17 cellular contexts compared by ENCODE assay signal in genomic region chrX:72659726-72660125, GRCh38. TPM values are rescaled to one million over a fixed set of nuclear protein-coding genes. Genes with fewer than 3 reads are reported as not detected.
DNase-seq lines count a peak whose midpoint lies in the region; ATAC-seq, FAIRE-seq and TF ChIP-seq lines count a peak whose summit lies in the region.
"Had no signal": no experiment of that assay in that cellular context is flagged by ENCODE, and none has a peak within 500 bp of the region (broad histone marks: within the 10 kb centered on the region; RNA-seq: fewer than 3 reads in every experiment).

No MANE protein-coding gene starts in this region.

- intact Hi-C loops in left ventricle myocardium superior (cut with micrococcal nuclease) = no loop called here
- intact Hi-C loops in right cardiac atrium (cut with DNase I) = no loop called here

- ATAC-seq in left ventricle myocardium superior (peak; percentile 39), right cardiac atrium (no peak)

- peaks cover 10% of the 10 kb centered on the region for H3K79me2 ChIP-seq in MM.1S (ENCODE audit: low read length)

- DNase-seq in left ventricle myocardium superior (no peak), right cardiac atrium (no peak), NCI-H69 (lab: John Stamatoyannopoulos, UW) (peak; percentile 81), myocyte (ENCODE audit: low read depth) (peak; percentile 12), frontal cortex (ENCODE audit: low spot score in 2 of 2) (no peak), MM.1S (no peak)
- no peak for DNase-seq in activated CD4-positive, alpha-beta T cell treated with anti-CD3 and anti-CD28 coated beads for 4 hours
- DNase-seq: CD4-positive, alpha-beta memory T cell; DMS53; DND-41; EL; GM23248; HCEC 1CT had no signal

- no peak overlapping the region for H2AFZ ChIP-seq in MM.1S (ENCODE audit: low read length)
- H2AFZ ChIP-seq: GM23248 had no signal

- H4K20me1 ChIP-seq in MM.1S (ENCODE audit: insufficient read depth, low read length) = no peaks in the 10 kb centered on the region
- H4K20me1 ChIP-seq: BLaER1 had no signal

- H3K9ac ChIP-seq in MM.1S (ENCODE audit: low read length) = no peak overlapping the region
- H3K9ac ChIP-seq: BLaER1, GM23248 had no signal

- H3K9me3 ChIP-seq in right cardiac atrium (ENCODE audit: control insufficient read depth, low read length) (no peaks in the 10 kb centered on the region), MM.1S (replicated peaks; ENCODE audit: insufficient read depth, low read length) (no peaks in the 10 kb centered on the region)
- H3K9me3 ChIP-seq: BLaER1 had no signal

- TF ChIP-seq CTCF in MM.1S (IDR thresholded peaks at IDR 0.05; ENCODE audit: low read length) = no peak

- H3K4me1 ChIP-seq in right cardiac atrium (ENCODE audit: control insufficient read depth, insufficient read depth, low read length) = no peaks in the 10 kb centered on the region
- no peaks in the 10 kb centered on the region for H3K4me1 ChIP-seq in MM.1S (ENCODE audit: low read length)
- H3K4me1 ChIP-seq: BLaER1 had no signal

- no peak for FAIRE-seq in frontal cortex (lab: Jason Lieb, UNC)
- FAIRE-seq: GM12892 had no signal

- no peak overlapping the region for H3K4me2 ChIP-seq in MM.1S (ENCODE audit: low read depth, low read length)
- H3K4me2 ChIP-seq: BLaER1 had no signal

- H3K27ac ChIP-seq in right cardiac atrium (ENCODE audit: low read length) (no peak overlapping the region), MM.1S (ENCODE audit: low read length) (no peak overlapping the region)
- H3K27ac ChIP-seq: BLaER1, GM23248, HL-60 had no signal

- H3K27me3 ChIP-seq in right cardiac atrium (ENCODE audit: control insufficient read depth, insufficient read depth) = no peaks in the 10 kb centered on the region
- H3K27me3 ChIP-seq in MM.1S (replicated peaks; ENCODE audit: insufficient read depth, low read length) = no peaks in the 10 kb centered on the region

- no peaks in the 10 kb centered on the region for H3K36me3 ChIP-seq in MM.1S (replicated peaks; ENCODE audit: insufficient read depth, low read length)
- H3K36me3 ChIP-seq: BLaER1 had no signal

- no peaks in the 10 kb centered on the region for H3K9me2 ChIP-seq in MM.1S (replicated peaks; ENCODE audit: insufficient read depth, low read length)

- H3K4me3 ChIP-seq in right cardiac atrium (ENCODE audit: low read length) (no peak overlapping the region), MM.1S (ENCODE audit: low read length) (no peak overlapping the region)
- H3K4me3 ChIP-seq: BLaER1, GM23248 had no signal

- no peaks in the 10 kb centered on the region for H3F3A ChIP-seq in MM.1S (ENCODE audit: insufficient read depth, low read length)

RNA-seq across cellular contexts. Expression of gene PHKA1, which starts 54.4 kb away (rescaled TPM):
- total RNA-seq in left ventricle myocardium superior = 17.3 TPM
- total RNA-seq in right cardiac atrium = 10 to 100 TPM in 3 of 4 donors, 1 to 10 TPM in 1; 9.9 to 12.2 (median 11.5) TPM
- polyA plus RNA-seq in right cardiac atrium = 4.4 TPM
- 11.9 and 12.9 TPM in 2 replicates for total RNA-seq in myocyte
- 8.9 TPM for polyA plus RNA-seq in myocyte (2012)
- 2.4 TPM for total RNA-seq in frontal cortex
- polyA plus RNA-seq: CD14-positive monocyte; CD4-positive, alpha-beta memory T cell had no signal

Comparison
In these comparisons a context has a peak if more than half of its experiments do, and no peak if none do; other contexts are left out.
1. DNase-seq: peak in NCI-H69 (single experiment) and myocyte (single experiment); none in left ventricle myocardium superior (single experiment), right cardiac atrium (0 of 3), frontal cortex (0 of 2), MM.1S (single experiment) and activated CD4-positive, alpha-beta T cell treated with anti-CD3 and anti-CD28 coated beads for 4 hours (0 of 2).